In the genomic region with DNA sequence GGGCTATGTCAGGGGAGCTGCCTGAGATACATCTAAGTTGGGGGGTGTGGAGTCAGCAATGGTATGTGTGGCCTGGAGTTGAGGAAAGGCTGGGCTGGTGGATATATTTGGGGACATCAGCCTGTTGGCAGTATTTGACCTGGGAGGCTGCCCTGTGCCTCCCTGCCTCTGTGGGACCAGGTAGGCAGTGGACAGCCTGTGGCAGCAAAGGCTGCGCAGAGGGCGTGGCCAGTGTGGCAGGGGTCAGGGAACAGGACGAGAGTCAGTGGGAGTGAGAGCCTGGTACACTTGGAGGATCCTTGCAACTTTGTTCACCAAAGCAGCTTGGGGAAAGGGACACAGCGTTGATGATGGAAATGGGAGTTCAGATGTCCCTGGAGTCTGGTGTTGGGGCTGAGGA, we compare ENCODE assay signal across 10 cellular contexts. TPM values are rescaled to one million over a fixed set of nuclear protein-coding genes. Genes with fewer than 3 reads are reported as not detected.
DNase-seq lines count a peak whose midpoint lies in the region; ATAC-seq, FAIRE-seq and TF ChIP-seq lines count a peak whose summit lies in the region.
"Had no signal": no experiment of that assay in that cellular context is flagged by ENCODE, and none has a peak within 500 bp of the region (broad histone marks: within the 10 kb centered on the region; RNA-seq: fewer than 3 reads in every experiment).

No MANE protein-coding gene starts in this region.

- H2AFZ ChIP-seq in GM12878 (ENCODE audit: control insufficient read depth, low read depth, low read length): no peak overlapping the region

- peaks cover 22 to 41% of the 10 kb centered on the region in 2 experiments for H3K36me3 ChIP-seq in GM12878 (ENCODE audit: control insufficient read depth in 2 of 2, insufficient read depth in 2 of 2, low read length in 1 of 2)
- peaks cover 50% of the 10 kb centered on the region for H3K36me3 ChIP-seq in suprapubic skin

- H3K27ac ChIP-seq in GM12878 (ENCODE audit: control insufficient read depth, insufficient read depth) (peak overlapping the region; percentile 81), suprapubic skin (peak overlapping the region; percentile 79)

- H3K79me2 ChIP-seq in GM12878 (ENCODE audit: control insufficient read depth, insufficient read depth, low read length): peaks cover 9% of the 10 kb centered on the region

- RAD21 ChIA-PET in GM12878 (lab: Charles Lee; ENCODE audit: unreplicated experiment): interaction anchor here (0.6 to 1.8 kb wide), 5 partner anchors 11 to 186 kb away, joined by 3 to 9 read pairs (median 5); a partner anchor contains a TSS

- no peak for TF ChIP-seq RAD21 in GM12878 (IDR thresholded peaks at IDR 0.05; ENCODE audit: insufficient read depth, low read depth, low read length)

- in situ Hi-C loops in GM12878 (cut with MboI): loop anchor here (25.0 kb wide), 1 partner anchor 1074 kb away; a partner anchor contains a TSS

- peak overlapping the region; percentile 36 for H3K4me2 ChIP-seq in GM12878 (ENCODE audit: control insufficient read depth, insufficient read depth)

- WGBS in GM12878 (ENCODE audit: insufficient coverage, insufficient replicate concordance, low lambda C conversion rate, missing lambda C conversion rate): 79% methylated on average over 4 of the region's 4 CpGs
- WGBS in suprapubic skin: 87% methylated on average over 4 of the region's 4 CpGs

- SMC1A ChIA-PET in GM12878 (lab: Charles Lee; ENCODE audit: uncharacterized antibody, unreplicated experiment): interaction anchor here (0.7 to 4.1 kb wide), 5 partner anchors 12 to 186 kb away, joined by 3 to 12 read pairs (median 4); a partner anchor contains a TSS

- no peak for ATAC-seq in activated T-cell treated with anti-CD3 and anti-CD28 coated beads, Interleukin-2, amount 50 U/mL, for 4 hours
- ATAC-seq in GM12878 (no peak), memory B cell (ENCODE audit: low read depth) (no peak), esophagus mucosa (no peak)

- no peaks in the 10 kb centered on the region for H4K20me1 ChIP-seq in GM12878 (ENCODE audit: control insufficient read depth, insufficient read depth)

- H3K4me1 ChIP-seq in GM12878 (ENCODE audit: control insufficient read depth, insufficient read depth, low read length) (peaks cover 33% of the 10 kb centered on the region), suprapubic skin (peaks cover 61% of the 10 kb centered on the region)

- H3K27me3 ChIP-seq in GM12878 (replicated peaks in 1 of 2; ENCODE audit: control insufficient read depth in 2 of 2, insufficient read depth in 2 of 2, low read length in 1 of 2): no peaks in the 10 kb centered on the region
- no peaks in the 10 kb centered on the region for H3K27me3 ChIP-seq in suprapubic skin

- TF ChIP-seq POLR2A in GM12878 (IDR thresholded peaks at IDR 0.05; ENCODE audit: low read depth, low read length): no peak
- TF ChIP-seq POLR2A in suprapubic skin (IDR thresholded peaks at IDR 0.05): no peak

- peak overlapping the region; percentile 68 for H3K4me3 Mint-ChIP-seq in activated T-cell treated with anti-CD3 and anti-CD28 coated beads, Interleukin-2, amount 50 U/mL, for 4 hours
- H3K4me3 Mint-ChIP-seq in memory B cell: peak overlapping the region; percentile 69

- no peaks in the 10 kb centered on the region for H3K9me3 Mint-ChIP-seq in activated T-cell treated with anti-CD3 and anti-CD28 coated beads, Interleukin-2, amount 50 U/mL, for 4 hours
- no peaks in the 10 kb centered on the region for H3K9me3 Mint-ChIP-seq in memory B cell

- H3K4me1 Mint-ChIP-seq in activated T-cell treated with anti-CD3 and anti-CD28 coated beads, Interleukin-2, amount 50 U/mL, for 4 hours (ENCODE audit: low read depth): peaks cover 90% of the 10 kb centered on the region
- H3K4me1 Mint-ChIP-seq in memory B cell: peaks cover 52% of the 10 kb centered on the region

- intact Hi-C loops in GM12878 (cut with micrococcal nuclease; ENCODE audit: unreplicated experiment) (no loop called here), head of caudate nucleus (cut with DNase I) (no loop called here)

- CTCF ChIA-PET in GM12878 (lab: Yijun Ruan, JAX): interaction anchor here (0.7 to 11.7 kb wide), 5 partner anchors 15 to 288 kb away, joined by 3 to 243 read pairs (median 5); a partner anchor contains a TSS

- peaks cover 33% of the 10 kb centered on the region for H3K36me3 Mint-ChIP-seq in activated T-cell treated with anti-CD3 and anti-CD28 coated beads, Interleukin-2, amount 50 U/mL, for 4 hours (ENCODE audit: insufficient read depth)
- H3K36me3 Mint-ChIP-seq in memory B cell: peaks cover 20% of the 10 kb centered on the region

- peak overlapping the region; percentile 94 for H3K27ac Mint-ChIP-seq in memory B cell

- DNase-seq in activated T-cell treated with anti-CD3 and anti-CD28 coated beads, Interleukin-2, amount 50 U/mL, for 4 hours: no peak
- no peak for DNase-seq in activated T-cell treated with anti-CD3 and anti-CD28 coated beads for 4 hours
- no peak for DNase-seq in GM12878 (ENCODE audit: low read depth, low spot score)
- no peak for DNase-seq in memory B cell (ENCODE audit: low spot score in 2 of 2)
- no peak for DNase-seq in suprapubic skin (ENCODE audit: low spot score in 2 of 2)
- DNase-seq in frontal cortex (ENCODE audit: low spot score in 2 of 2): no peak
- DNase-seq in head of caudate nucleus: no peak
- DNase-seq: cerebellar nuclear complex, NCI-H1930 had no signal

- H3K9ac ChIP-seq in GM12878 (ENCODE audit: control insufficient read depth, insufficient read depth, low read length): peak overlapping the region; percentile 50

- H3K4me3 ChIP-seq in GM12878 (peak overlapping the region; percentile 14; the same call in 1 of the 2 replicates), suprapubic skin (no peak overlapping the region)

- H3K27me3 Mint-ChIP-seq in activated T-cell treated with anti-CD3 and anti-CD28 coated beads, Interleukin-2, amount 50 U/mL, for 4 hours (ENCODE audit: low read depth): no peaks in the 10 kb centered on the region
- no peaks in the 10 kb centered on the region for H3K27me3 Mint-ChIP-seq in memory B cell

- TF ChIP-seq CTCF in GM12878 (IDR thresholded peaks at IDR 0.05 in 2 of 3, conservative IDR thresholded peaks at IDR 0.05 in 1 of 3; ENCODE audit: control insufficient read depth in 2 of 3, extremely low read depth in 1 of 3, insufficient read depth in 1 of 3, low read depth in 3 of 3, low read length in 3 of 3): no peak
- TF ChIP-seq CTCF in suprapubic skin (IDR thresholded peaks at IDR 0.05): no peak

- no peaks in the 10 kb centered on the region for H3K9me3 ChIP-seq in GM12878 (replicated peaks; ENCODE audit: control insufficient read depth, insufficient read depth, low read length)
- no peaks in the 10 kb centered on the region for H3K9me3 ChIP-seq in suprapubic skin

- POLR2A ChIA-PET in GM12878 (lab: Charles Lee): interaction anchor here (1.0 to 1.8 kb wide), 3 partner anchors 12 to 186 kb away, joined by 3 to 20 read pairs (median 6); a partner anchor contains a TSS

- FAIRE-seq in GM12878 (lab: Jason Lieb, UNC) (no peak), frontal cortex (lab: Jason Lieb, UNC) (no peak)

- no TSS peak for BruUV-seq in GM12878 (replicated peaks; lab: Mats Ljungman, UMichigan)

- no peak for TF ChIP-seq EP300 in GM12878 (IDR thresholded peaks at IDR 0.05; ENCODE audit: borderline replicate concordance in 1 of 2, control insufficient read depth in 1 of 2, low read depth in 2 of 2, low read length in 2 of 2)
- TF ChIP-seq EP300 in suprapubic skin (IDR thresholded peaks at IDR 0.05): no peak

RNA-seq across cellular contexts. Expression of a gene that starts 15.0 kb away (rescaled TPM):
- 10 to 100 TPM; 37.8 to 42.5 (median 38.9) TPM for total RNA-seq in activated T-cell treated with anti-CD3 and anti-CD28 coated beads, Interleukin-2, amount 50 U/mL, for 4 hours
- 31.2 and 34.5 TPM in 2 replicates for total RNA-seq in GM12878 (2013; cell fraction: nucleolus; rRNA removed)
- total RNA-seq in GM12878 (2014; rRNA removed) (52.4 and 63.0 TPM in 2 replicates), GM12878 (2014; rRNA removed; fragmentation: Illumina TruSeq; extraction: Trizol) (35.4 and 35.5 TPM in 2 replicates), GM12878 (2021) (41.8 and 45.2 TPM in 2 replicates), suprapubic skin (100 to 1,000 TPM in 3 of 4 donors, 10 to 100 TPM in 1; 52.3 to 137 (median 129) TPM), frontal cortex (17.9 TPM), esophagus mucosa (32.8 TPM)
- polyA plus RNA-seq in GM12878 (2011; ENCODE audit: low read depth): 25.3 TPM
- polyA plus RNA-seq in GM12878 (2011; rRNA removed) (38.5 and 56.3 TPM in 2 replicates), GM12878 (2014; fragmentation: Illumina TruSeq; extraction: Trizol) (42.8 and 50.7 TPM in 2 replicates), GM12878 (2014; fragmentation: Nextera tagmentation; extraction: Ambion mirVana) (10 to 100 TPM in 1 of 2 experiments, 1 to 10 TPM in 1; 3.6 to 15.3 TPM), GM12878 (2014; rRNA removed) (51.1 and 55.9 TPM in 2 replicates), GM12878 (2016; fragmentation: Nextera tagmentation; extraction: Ambion mirVana) (10 to 100 TPM; 54.2 to 60.7 TPM)
- 124 and 128 TPM in 2 replicates for polyA plus RNA-seq in GM12878 (2011; cell fraction: cytosol; rRNA removed)
- polyA plus RNA-seq in GM12878 (2011; cell fraction: nucleus; rRNA removed): 75.1 and 89.2 TPM in 2 replicates
- polyA plus RNA-seq in GM12878 (2012): 32.6 and 34.4 TPM in 2 replicates
- 78.0 and 92.1 TPM in 2 replicates for polyA minus RNA-seq in GM12878 (2011; rRNA and poly(A)+ RNA removed)
- 23.7 and 24.6 TPM in 2 replicates for polyA minus RNA-seq in GM12878 (2011; cell fraction: cytosol; rRNA and poly(A)+ RNA removed)
- polyA minus RNA-seq in GM12878 (2011; cell fraction: nucleus; rRNA and poly(A)+ RNA removed): 22.6 and 31.5 TPM in 2 replicates

RNA-seq across cellular contexts. Expression of a gene that starts 20.8 kb away (rescaled TPM):
- 1 to 10 TPM in 2 of 3 donors, under 1 TPM in 1; 0.84 to 1.2 (median 1.0) TPM for total RNA-seq in activated T-cell treated with anti-CD3 and anti-CD28 coated beads, Interleukin-2, amount 50 U/mL, for 4 hours
- 0.35 and 0.47 TPM in 2 replicates for total RNA-seq in GM12878 (2013; cell fraction: nucleolus; rRNA removed)
- total RNA-seq in GM12878 (2014; rRNA removed) (0.06 TPM in 1 of 2 replicates, not detected in the other), GM12878 (2014; rRNA removed; fragmentation: Illumina TruSeq; extraction: Trizol) (not detected in 2 replicates), GM12878 (2021) (0.05 TPM in 1 of 2 replicates, not detected in the other), suprapubic skin (1 to 10 TPM; 1.9 to 7.3 (median 5.8) TPM), frontal cortex (6.5 TPM), esophagus mucosa (0.08 TPM)
- polyA plus RNA-seq in GM12878 (2011; ENCODE audit: low read depth): not detected
- polyA plus RNA-seq in GM12878 (2011; rRNA removed) (0.07 TPM in 1 of 2 replicates, not detected in the other), GM12878 (2014; fragmentation: Illumina TruSeq; extraction: Trizol) (0.01 TPM in 1 of 2 replicates, not detected in the other), GM12878 (2014; fragmentation: Nextera tagmentation; extraction: Ambion mirVana) (not detected), GM12878 (2014; rRNA removed) (0.04 and 0.14 TPM in 2 replicates), GM12878 (2016; fragmentation: Nextera tagmentation; extraction: Ambion mirVana) (not detected)
- 0.03 TPM in 1 of 2 replicates, not detected in the other for polyA plus RNA-seq in GM12878 (2011; cell fraction: cytosol; rRNA removed)
- 0.12 and 0.24 TPM in 2 replicates for polyA plus RNA-seq in GM12878 (2011; cell fraction: nucleus; rRNA removed)
- polyA plus RNA-seq in GM12878 (2012): 0.07 TPM in 2 replicates
- 0.07 and 0.26 TPM in 2 replicates for polyA minus RNA-seq in GM12878 (2011; rRNA and poly(A)+ RNA removed)
- not detected in 2 replicates for polyA minus RNA-seq in GM12878 (2011; cell fraction: cytosol; rRNA and poly(A)+ RNA removed)
- polyA minus RNA-seq in GM12878 (2011; cell fraction: nucleus; rRNA and poly(A)+ RNA removed): 0.24 and 0.48 TPM in 2 replicates
